Comparison of ENCODE assay signal across 11 cellular contexts in genomic region chr15:70535071-70535954, GRCh38.
DNase-seq lines count a peak whose midpoint lies in the region; ATAC-seq and TF ChIP-seq lines count a peak whose summit lies in the region.
"Had no signal": no experiment of that assay in that cellular context is flagged by ENCODE, and none has a peak within 500 bp of the region (broad histone marks: within the 10 kb centered on the region; RNA-seq: fewer than 3 reads in every experiment).

No MANE protein-coding gene starts in this region.

- TF ChIP-seq EP300 in sigmoid colon (IDR thresholded peaks at IDR 0.05) = no peak

- H3K36me3 ChIP-seq in sigmoid colon = no peaks in the 10 kb centered on the region

- no peak for ATAC-seq in omental fat pad (ENCODE audit: low FRiP score)
- ATAC-seq: Panc1 had no signal

- DNase-seq in stimulated activated CD4-positive, alpha-beta T cell treated with anti-CD3 and anti-CD28 coated beads, Interleukin-12 subunit alpha, Interleukin-12 subunit beta, amount 100 ng/mL, for 48 hours (ENCODE audit: low read depth in 2 of 3, low spot score in 1 of 3) = peak in 2 of 3 donors; percentile 18 to 41
- no peak for DNase-seq in stimulated activated CD4-positive, alpha-beta T cell treated with anti-CD3 and anti-CD28 coated beads, Interleukin-12 subunit alpha, Interleukin-12 subunit beta, amount 100 ng/mL, for 4 hours
- peak; percentile 75 for DNase-seq in activated CD8-positive, alpha-beta memory T cell treated with anti-CD3 and anti-CD28 coated beads for 24 hours
- DNase-seq in germinal center (ENCODE audit: low spot score) (peak; percentile 25), ureter (ENCODE audit: low spot score) (peak; percentile 43), sigmoid colon (no peak), omental fat pad (ENCODE audit: low spot score) (no peak), RWPE1 (ENCODE audit: low spot score) (no peak)
- DNase-seq: glutamatergic neuron, posterior cingulate gyrus had no signal

- CTCF ChIA-PET in RWPE1 (lab: Yijun Ruan, JAX) = interaction anchor here (1.1 kb wide), 1 partner anchor 47 kb away, joined by 4 read pairs; no protein-coding TSS in a partner anchor

- H3K4me3 ChIP-seq in sigmoid colon = no peak overlapping the region

- no peak for TF ChIP-seq CTCF in sigmoid colon (IDR thresholded peaks at IDR 0.05)
- TF ChIP-seq CTCF in omental fat pad (IDR thresholded peaks at IDR 0.05) = no peak
- no peak for TF ChIP-seq CTCF in RWPE1 (conservative IDR thresholded peaks at IDR 0.05; ENCODE audit: low read depth)

- 50 to 83% methylated on average over 11 of the region's 11 CpGs for WGBS in sigmoid colon, 2 donors

- intact Hi-C loops in sigmoid colon (cut with DNase I) = no loop called here

- H3K4me1 ChIP-seq in sigmoid colon = no peaks in the 10 kb centered on the region

- TF ChIP-seq POLR2A in sigmoid colon (IDR thresholded peaks at IDR 0.05) = no peak

- no peaks in the 10 kb centered on the region for H3K27me3 ChIP-seq in sigmoid colon

- POLR2A ChIA-PET in RWPE1 (lab: Yijun Ruan, JAX; ENCODE audit: low non-redundant PET) = no interaction called here

- no peaks in the 10 kb centered on the region for H3K9me3 ChIP-seq in sigmoid colon

- no peak overlapping the region for H3K27ac ChIP-seq in sigmoid colon
- H3K27ac ChIP-seq in RWPE1 = no peak overlapping the region

Comparison
In these comparisons a context has a peak if more than half of its experiments do, and no peak if none do; other contexts are left out.
1. DNase-seq: peak in stimulated activated CD4-positive, alpha-beta T cell treated with anti-CD3 and anti-CD28 coated beads, Interleukin-12 subunit alpha, Interleukin-12 subunit beta, amount 100 ng/mL, for 48 hours (2 of 3), activated CD8-positive, alpha-beta memory T cell treated with anti-CD3 and anti-CD28 coated beads for 24 hours (single experiment), germinal center (single experiment) and ureter (single experiment); none in stimulated activated CD4-positive, alpha-beta T cell treated with anti-CD3 and anti-CD28 coated beads, Interleukin-12 subunit alpha, Interleukin-12 subunit beta, amount 100 ng/mL, for 4 hours (single experiment), sigmoid colon (single experiment), omental fat pad (single experiment) and RWPE1 (single experiment).